8 cellular contexts compared by ENCODE assay signal in genomic region chr19:40442328-40443130, GRCh38. TPM values are rescaled to one million over a fixed set of nuclear protein-coding genes. Genes with fewer than 3 reads are reported as not detected.
DNase-seq lines count a peak whose midpoint lies in the region; ATAC-seq, FAIRE-seq and TF ChIP-seq lines count a peak whose summit lies in the region.

No MANE protein-coding gene starts in this region.

- peak overlapping the region; percentile 96 for H3K27ac Mint-ChIP-seq in activated CD4-positive, alpha-beta T cell treated with anti-CD3 and anti-CD28 coated beads, Interleukin-2, amount 10 ng/mL, durations not matched to agents 7 days and 5 days
- H3K27ac Mint-ChIP-seq in activated naive CD4-positive, alpha-beta T cell treated with anti-CD3 and anti-CD28 coated beads, Interleukin-2, amount 50 U/mL, for 72 hours = peak overlapping the region; percentile 89 to 95

- peaks cover 9% of the 10 kb centered on the region for H3K36me3 Mint-ChIP-seq in activated CD4-positive, alpha-beta T cell treated with anti-CD3 and anti-CD28 coated beads, Interleukin-2, amount 10 ng/mL, durations not matched to agents 7 days and 5 days (ENCODE audit: low read depth)
- H3K36me3 Mint-ChIP-seq in activated naive CD4-positive, alpha-beta T cell treated with anti-CD3 and anti-CD28 coated beads, Interleukin-2, amount 50 U/mL, for 72 hours = peaks cover 12 to 15% of the 10 kb centered on the region in 2 donors

- TF ChIP-seq CTCF in kidney (IDR thresholded peaks at IDR 0.05; ENCODE audit: borderline replicate concordance, extremely low read depth, insufficient read depth) (no peak), suprapubic skin (IDR thresholded peaks at IDR 0.05) (no peak)

- H3K4me1 Mint-ChIP-seq in activated CD4-positive, alpha-beta T cell treated with anti-CD3 and anti-CD28 coated beads, Interleukin-2, amount 10 ng/mL, durations not matched to agents 7 days and 5 days = peaks cover 19% of the 10 kb centered on the region

- TF ChIP-seq EP300 in suprapubic skin (IDR thresholded peaks at IDR 0.05) = no peak

- no peaks in the 10 kb centered on the region for H3K9me3 ChIP-seq in kidney (ENCODE audit: control insufficient read depth in 1 of 2, low read length in 2 of 2)
- H3K9me3 ChIP-seq in suprapubic skin = no peaks in the 10 kb centered on the region

- intact Hi-C loops in kidney (cut with DNase I) = no loop called here

- H3K4me3 ChIP-seq in kidney (ENCODE audit: low read length in 2 of 2) (peak overlapping the region; percentile 93 to 98), suprapubic skin (peak overlapping the region; percentile 94)

- peaks cover 7 to 10% of the 10 kb centered on the region in 2 donors for H3K4me1 ChIP-seq in kidney (ENCODE audit: control insufficient read depth in 1 of 2, insufficient read depth in 1 of 2, low read depth in 1 of 2, low read length in 2 of 2)
- H3K4me1 ChIP-seq in suprapubic skin = peaks cover 28% of the 10 kb centered on the region

- no peak for TF ChIP-seq POLR2A in suprapubic skin (IDR thresholded peaks at IDR 0.05)

- DNase-seq in activated CD4-positive, alpha-beta T cell treated with anti-CD3 and anti-CD28 coated beads, Interleukin-2, amount 10 ng/mL, durations not matched to agents 7 days and 5 days = no peak
- no peak for DNase-seq in activated CD4-positive, alpha-beta T cell treated with anti-CD3 and anti-CD28 coated beads, Interleukin-2, amount 50 U/mL, for 1 hour
- DNase-seq in activated naive CD4-positive, alpha-beta T cell treated with anti-CD3 and anti-CD28 coated beads, Interleukin-2, amount 50 U/mL, for 72 hours (ENCODE audit: low spot score in 2 of 2) = no peak
- DNase-seq in kidney (no peak), suprapubic skin (ENCODE audit: low spot score in 2 of 2) (no peak), mucosa of gallbladder (ENCODE audit: low spot score) (no peak), germinal center (ENCODE audit: low spot score) (no peak), iPS-NIHi7 (ENCODE audit: extremely low spot score) (no peak)

- no peak for FAIRE-seq in kidney (lab: Jason Lieb, UNC)

- peak overlapping the region; percentile 66 to 99 for H3K27ac ChIP-seq in kidney (ENCODE audit: low read depth in 2 of 2, low read length in 2 of 2)
- peak overlapping the region; percentile 97 for H3K27ac ChIP-seq in suprapubic skin

- no peaks in the 10 kb centered on the region for H3K27me3 ChIP-seq in suprapubic skin

- POLR2A ChIA-PET in activated CD4-positive, alpha-beta T cell treated with anti-CD3 and anti-CD28 coated beads, Interleukin-2, amount 10 ng/mL, durations not matched to agents 7 days and 5 days (lab: Charles Lee) = interaction anchor here (0.6 kb wide), 1 partner anchor 855 kb away, joined by 3 read pairs; no protein-coding TSS in a partner anchor

- H3K4me3 Mint-ChIP-seq in activated CD4-positive, alpha-beta T cell treated with anti-CD3 and anti-CD28 coated beads, Interleukin-2, amount 10 ng/mL, durations not matched to agents 7 days and 5 days = peak overlapping the region; percentile 97

- H3K27me3 Mint-ChIP-seq in activated CD4-positive, alpha-beta T cell treated with anti-CD3 and anti-CD28 coated beads, Interleukin-2, amount 10 ng/mL, durations not matched to agents 7 days and 5 days = no peaks in the 10 kb centered on the region

- peak overlapping the region; percentile 27 to 68 for H3K9ac ChIP-seq in kidney (ENCODE audit: low read length in 2 of 2)

- ATAC-seq in activated naive CD4-positive, alpha-beta T cell treated with anti-CD3 and anti-CD28 coated beads, Interleukin-2, amount 50 U/mL, for 72 hours = no peak

- no peaks in the 10 kb centered on the region for H3K9me3 Mint-ChIP-seq in activated CD4-positive, alpha-beta T cell treated with anti-CD3 and anti-CD28 coated beads, Interleukin-2, amount 10 ng/mL, durations not matched to agents 7 days and 5 days
- H3K9me3 Mint-ChIP-seq in activated naive CD4-positive, alpha-beta T cell treated with anti-CD3 and anti-CD28 coated beads, Interleukin-2, amount 50 U/mL, for 72 hours = no peaks in the 10 kb centered on the region

- 13% methylated on average over 17 of the region's 22 CpGs for WGBS in suprapubic skin

- H3K36me3 ChIP-seq in kidney (ENCODE audit: control insufficient read depth in 1 of 2, insufficient read depth in 2 of 2, low read length in 2 of 2) = peaks cover 5 to 18% of the 10 kb centered on the region in 2 donors
- H3K36me3 ChIP-seq in suprapubic skin = peaks cover 26% of the 10 kb centered on the region

- CTCF ChIA-PET in activated CD4-positive, alpha-beta T cell treated with anti-CD3 and anti-CD28 coated beads, Interleukin-2, amount 10 ng/mL, durations not matched to agents 7 days and 5 days (lab: Charles Lee) = interaction anchor here (0.6 to 3.1 kb wide), 10 partner anchors 9 to 192 kb away, joined by 3 to 16 read pairs (median 3); partner anchors contain the start of genes BLVRB, SERTAD1 and SPTBN4

RNA-seq across cellular contexts. Expression of gene SERTAD3, which starts 1.6 kb away (rescaled TPM):
- total RNA-seq in activated CD4-positive, alpha-beta T cell treated with anti-CD3 and anti-CD28 coated beads, Interleukin-2, amount 10 ng/mL, durations not matched to agents 7 days and 5 days = 10 to 100 TPM; 10.6 to 10.9 TPM
- total RNA-seq in activated naive CD4-positive, alpha-beta T cell treated with anti-CD3 and anti-CD28 coated beads, Interleukin-2, amount 50 U/mL, for 72 hours = 10 to 100 TPM; 14.3 to 23.4 TPM
- total RNA-seq in kidney (38.4 TPM), suprapubic skin (10 to 100 TPM; 16.4 to 29.8 (median 19.1) TPM), mucosa of gallbladder (38.8 TPM)
- polyA plus RNA-seq in kidney (ENCODE audit: insufficient read depth, low read depth, low replicate concordance) = 29.9 TPM

RNA-seq across cellular contexts. Expression of gene SERTAD1, which starts 16.7 kb away (rescaled TPM):
- 1 to 10 TPM; 6.2 to 9.7 TPM for total RNA-seq in activated CD4-positive, alpha-beta T cell treated with anti-CD3 and anti-CD28 coated beads, Interleukin-2, amount 10 ng/mL, durations not matched to agents 7 days and 5 days
- total RNA-seq in activated naive CD4-positive, alpha-beta T cell treated with anti-CD3 and anti-CD28 coated beads, Interleukin-2, amount 50 U/mL, for 72 hours = 10 to 100 TPM; 13.8 to 17.9 TPM
- total RNA-seq in kidney = 14.8 TPM
- polyA plus RNA-seq in kidney (ENCODE audit: insufficient read depth, low read depth, low replicate concordance) = 18.2 TPM
- total RNA-seq in suprapubic skin = 10 to 100 TPM in 3 of 4 donors, 1 to 10 TPM in 1; 8.5 to 33.9 (median 20.6) TPM
- total RNA-seq in mucosa of gallbladder = 13.2 TPM

RNA-seq across cellular contexts. Expression of gene BLVRB, which starts 23.0 kb away (rescaled TPM):
- 10 to 100 TPM; 18.5 to 20.0 TPM for total RNA-seq in activated CD4-positive, alpha-beta T cell treated with anti-CD3 and anti-CD28 coated beads, Interleukin-2, amount 10 ng/mL, durations not matched to agents 7 days and 5 days
- total RNA-seq in activated naive CD4-positive, alpha-beta T cell treated with anti-CD3 and anti-CD28 coated beads, Interleukin-2, amount 50 U/mL, for 72 hours = 10 to 100 TPM; 39.7 to 52.2 TPM
- total RNA-seq in kidney = 89.9 TPM
- polyA plus RNA-seq in kidney (ENCODE audit: insufficient read depth, low read depth, low replicate concordance) = 248 TPM
- total RNA-seq in suprapubic skin = 100 to 1,000 TPM; 117 to 172 (median 142) TPM
- total RNA-seq in mucosa of gallbladder = 65.9 TPM

RNA-seq across cellular contexts. Expression of gene SPTBN4, which starts 24.3 kb away (rescaled TPM):
- total RNA-seq in activated CD4-positive, alpha-beta T cell treated with anti-CD3 and anti-CD28 coated beads, Interleukin-2, amount 10 ng/mL, durations not matched to agents 7 days and 5 days = under 1 TPM; 0.23 to 0.50 TPM
- 1 to 10 TPM; 3.7 to 4.2 TPM for total RNA-seq in activated naive CD4-positive, alpha-beta T cell treated with anti-CD3 and anti-CD28 coated beads, Interleukin-2, amount 50 U/mL, for 72 hours
- total RNA-seq in kidney (0.82 TPM), suprapubic skin (1 to 10 TPM in 1 of 4 donors, under 1 TPM in 3; 0.30 to 1.2 (median 0.71) TPM), mucosa of gallbladder (3.5 TPM)
- polyA plus RNA-seq in kidney (ENCODE audit: insufficient read depth, low read depth, low replicate concordance) = 4.6 TPM

RNA-seq across cellular contexts. Expression of gene PRX, which starts 29.4 kb away (rescaled TPM):
- total RNA-seq in activated CD4-positive, alpha-beta T cell treated with anti-CD3 and anti-CD28 coated beads, Interleukin-2, amount 10 ng/mL, durations not matched to agents 7 days and 5 days = under 1 TPM; 0.75 to 0.94 TPM
- total RNA-seq in activated naive CD4-positive, alpha-beta T cell treated with anti-CD3 and anti-CD28 coated beads, Interleukin-2, amount 50 U/mL, for 72 hours = 1 to 10 TPM in 1 of 2 donors, under 1 TPM in 1; 0.77 to 1.6 TPM
- total RNA-seq in kidney (4.5 TPM), suprapubic skin (1 to 10 TPM; 4.1 to 7.3 (median 4.8) TPM), mucosa of gallbladder (7.0 TPM)
- polyA plus RNA-seq in kidney (ENCODE audit: insufficient read depth, low read depth, low replicate concordance) = 12.6 TPM
